ENCODE assay signal across 13 cellular contexts in genomic region chr6:101386982-101387381, GRCh38. TPM values are rescaled to one million over a fixed set of nuclear protein-coding genes. Genes with fewer than 3 reads are reported as not detected.
DNase-seq lines count a peak whose midpoint lies in the region; FAIRE-seq and TF ChIP-seq lines count a peak whose summit lies in the region.
"Had no signal": no experiment of that assay in that cellular context is flagged by ENCODE, and none has a peak within 500 bp of the region (broad histone marks: within the 10 kb centered on the region; RNA-seq: fewer than 3 reads in every experiment).

No MANE protein-coding gene starts in this region.

- no peaks in the 10 kb centered on the region for H4K20me1 ChIP-seq in keratinocyte (ENCODE audit: control insufficient read depth, extremely low read depth, insufficient read depth, low read length)

- no peaks in the 10 kb centered on the region for H3K9me1 ChIP-seq in keratinocyte (ENCODE audit: control insufficient read depth, extremely low read depth, insufficient read depth, low read length)

- no peak overlapping the region for H3K4me2 ChIP-seq in keratinocyte (ENCODE audit: control insufficient read depth, extremely low read depth, insufficient read depth, low read depth, low read length)

- H3K9ac ChIP-seq in keratinocyte (ENCODE audit: control insufficient read depth, extremely low read depth, insufficient read depth, low read length) = no peak overlapping the region

- no peaks in the 10 kb centered on the region for H3K36me3 ChIP-seq in keratinocyte (ENCODE audit: control insufficient read depth in 2 of 2, extremely low read depth in 1 of 2, insufficient read depth in 2 of 2, low read length in 2 of 2)
- H3K36me3 ChIP-seq: left lung had no signal

- dilution Hi-C loops in keratinocyte (cut with MboI; ENCODE audit: extremely low pct_ligation_motif_present, low sequenced_read_pairs) = no loop called here

- FAIRE-seq in keratinocyte (lab: Jason Lieb, UNC) = no peak

- no peak overlapping the region for H3K27ac ChIP-seq in keratinocyte (ENCODE audit: control insufficient read depth, insufficient read depth, low read length)
- H3K27ac ChIP-seq: body of pancreas, left lung had no signal

- in situ Hi-C loops in astrocyte of the spinal cord (cut with HindIII; ENCODE audit: low sequenced_read_pairs) = no loop called here

- no peak overlapping the region for H3K4me3 ChIP-seq in AG10803 (ENCODE audit: low read length)
- H3K4me3 ChIP-seq in HFF-Myc (replicated peaks; ENCODE audit: low read depth, low read length) = no peak overlapping the region
- H3K4me3 ChIP-seq in astrocyte of the spinal cord (ENCODE audit: low read depth, low read length) = no peak overlapping the region
- no peak overlapping the region for H3K4me3 ChIP-seq in keratinocyte (ENCODE audit: control insufficient read depth in 2 of 3, extremely low read depth in 1 of 3, insufficient read depth in 2 of 3, low read depth in 1 of 3, low read length in 3 of 3)
- H3K4me3 ChIP-seq: body of pancreas, left lung had no signal

- H3K9me3 ChIP-seq in keratinocyte (ENCODE audit: control insufficient read depth, low read depth, low read length) = no peaks in the 10 kb centered on the region
- H3K9me3 ChIP-seq: body of pancreas, left lung had no signal

- no peaks in the 10 kb centered on the region for H3K79me2 ChIP-seq in keratinocyte (ENCODE audit: control insufficient read depth, insufficient read depth, low read length)

- DNase-seq in AG10803 (ENCODE audit: low read depth) (no peak), HFF-Myc (ENCODE audit: extremely low read depth, low read depth) (no peak), astrocyte of the spinal cord (ENCODE audit: low read depth, low spot score) (no peak), keratinocyte (ENCODE audit: low read depth, low spot score) (no peak), middle frontal gyrus (ENCODE audit: extremely low spot score, low spot score) (no peak), DMS153 (lab: John Stamatoyannopoulos, UW) (no peak), NOMO-1 (lab: John Stamatoyannopoulos, UW; ENCODE audit: unreplicated experiment in 2 of 2) (no peak), SKM-1 treated with dmso at 0.1 percent for 144 hours (lab: John Stamatoyannopoulos, UW; ENCODE audit: unreplicated experiment) (no peak)
- DNase-seq: activated CD8-positive, alpha-beta T cell treated with anti-CD3 and anti-CD28 coated beads, Interleukin-2, amount 10 ng/mL, durations not matched to agents 7 days and 5 days; body of pancreas; left lung; NCI-H2227 treated with DMSO at 0.1 percent for 48 hours; Right ventricle myocardium superior had no signal

- H3K27me3 ChIP-seq in keratinocyte (ENCODE audit: control insufficient read depth, extremely low read depth, insufficient read depth, low read length) = peaks cover 9% of the 10 kb centered on the region
- H3K27me3 ChIP-seq: body of pancreas had no signal

- H3K4me1 ChIP-seq in keratinocyte (ENCODE audit: control insufficient read depth, extremely low read depth, insufficient read depth, low read length) = no peaks in the 10 kb centered on the region
- H3K4me1 ChIP-seq: body of pancreas, left lung had no signal

- peak; percentile 41 for TF ChIP-seq CTCF in AG10803 (conservative IDR thresholded peaks at IDR 0.05; ENCODE audit: low read length)
- peak; percentile 24 for TF ChIP-seq CTCF in HFF-Myc (IDR thresholded peaks at IDR 0.05; ENCODE audit: low read depth, low read length, missing control alignments)
- peak; percentile 14 for TF ChIP-seq CTCF in astrocyte of the spinal cord (IDR thresholded peaks at IDR 0.05; ENCODE audit: low read depth, low read length)
- peak; percentile 40 to 54 (median 53) for TF ChIP-seq CTCF in keratinocyte (optimal IDR thresholded peaks at IDR 0.05 in 1 of 3, IDR thresholded peaks at IDR 0.05 in 1 of 3, conservative IDR thresholded peaks at IDR 0.05 in 1 of 3; ENCODE audit: extremely low read depth in 1 of 3, insufficient read depth in 2 of 3, low read length in 3 of 3)

- H2AFZ ChIP-seq in keratinocyte (ENCODE audit: control insufficient read depth, low read length) = no peak overlapping the region

RNA-seq across cellular contexts. Expression of gene GRIK2, which starts 6.5 kb away (rescaled TPM):
- 0.01 to 0.26 TPM (median 0.03 TPM) in 3 replicates for polyA plus RNA-seq in keratinocyte
- polyA plus RNA-seq in keratinocyte (2011; ENCODE audit: low read depth) = 0.24 TPM
- 0.09 and 0.10 TPM in 2 replicates for polyA plus RNA-seq in keratinocyte (2011; cell fraction: cytosol; rRNA removed)
- polyA plus RNA-seq in keratinocyte (2011; cell fraction: nucleus; rRNA removed) = 0.24 and 0.29 TPM in 2 replicates
- 0.13 and 0.16 TPM in 2 replicates for polyA plus RNA-seq in keratinocyte (2012; ENCODE audit: low replicate concordance)
- 0.35 to 0.46 TPM in 2 of 3 replicates, not detected in the other for polyA minus RNA-seq in keratinocyte
- not detected for polyA minus RNA-seq in keratinocyte (2011; cell fraction: cytosol; rRNA and poly(A)+ RNA removed)
- polyA minus RNA-seq in keratinocyte (2011; cell fraction: nucleus; rRNA and poly(A)+ RNA removed) = 0.84 and 1.1 TPM in 2 replicates
